Comparison of ENCODE assay signal across 29 cellular contexts in the genomic region with DNA sequence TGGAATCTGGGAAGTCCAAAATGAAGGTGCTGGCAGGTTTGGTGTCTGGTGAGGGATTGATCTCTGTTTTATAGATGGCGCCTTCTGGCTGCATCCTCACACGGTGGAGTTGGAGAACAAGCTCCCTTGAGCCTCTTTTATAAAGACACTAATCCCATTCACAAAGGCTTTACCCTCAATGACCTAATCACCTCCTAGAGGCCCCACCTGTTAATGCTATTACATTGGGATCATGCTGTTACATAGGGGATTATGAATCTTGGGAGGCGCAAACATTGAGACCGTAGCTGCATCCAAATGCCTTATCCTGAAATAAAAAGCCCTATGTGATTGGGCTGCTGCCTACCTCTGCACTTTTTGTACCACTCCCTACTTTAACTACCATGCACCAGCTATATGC.
"Had no signal": no experiment of that assay in that cellular context is flagged by ENCODE, and none has a peak within 500 bp of the region (broad histone marks: within the 10 kb centered on the region; RNA-seq: fewer than 3 reads in every experiment).

No MANE protein-coding gene starts in this region.

- H3K27me3 ChIP-seq: ascending aorta, colonic mucosa, Peyer's patch had no signal

- H3K4me1 ChIP-seq: ascending aorta, colonic mucosa, Peyer's patch had no signal

- ATAC-seq: activated CD8-positive, alpha-beta T cell treated with anti-CD3 and anti-CD28 coated beads, Interleukin-2, amount 10 ng/mL, durations not matched to agents 7 days and 5 days; SK-N-SH treated with all-trans-retinoic acid at 6 μM for 48 hours; T-cell had no signal

- H3K27ac ChIP-seq: ascending aorta, cardiac muscle cell, colonic mucosa, Peyer's patch, VCaP had no signal

- DNase-seq: activated CD4-positive, alpha-beta T cell treated with anti-CD3 and anti-CD28 coated beads for 1 hour; activated CD4-positive, alpha-beta T cell treated with anti-CD3 and anti-CD28 coated beads, Interleukin-2, amount 10 ng/mL, durations not matched to agents 7 days and 5 days; activated CD4-positive, alpha-beta T cell treated with anti-CD3 and anti-CD28 coated beads, Interleukin-2, amount 50 U/mL, for 48 hours; activated CD4-positive, CD25-positive, alpha-beta regulatory T cell; activated CD8-positive, alpha-beta T cell treated with anti-CD3 and anti-CD28 coated beads, Interleukin-2, amount 10 ng/mL, durations not matched to agents 7 days and 5 days; activated gamma-delta T cell; activated naive CD4-positive, alpha-beta T cell treated with Interleukin-2 at 50 U/mL for 16 hours; activated naive CD8-positive, alpha-beta T cell treated with anti-CD3 and anti-CD28 coated beads, Interleukin-2, amount 10 ng/mL, durations not matched to agents 7 days and 5 days; activated T-cell treated with anti-CD3 and anti-CD28 coated beads, Interleukin-2, amount 50 U/mL, for 24 hours; amygdala; colonic mucosa; MM.1S; NCI-H1105; NCI-H1417 treated with DMSO at 0.1 percent for 48 hours; NCI-H187 treated with DMSO at 0.1 percent for 48 hours; NCI-H2081 treated with DMSO at 0.1 percent for 48 hours; NCI-H345; NCI-H526 treated with DMSO at 0.1 percent for 48 hours; NCI-H774; Peyer's patch; RPMI8226; SHP77 treated with DMSO at 0.1 percent for 48 hours; T-cell; T-helper 2 cell; T-helper 9 cell had no signal

- H3K9me3 ChIP-seq: ascending aorta, colonic mucosa, Peyer's patch had no signal

- H3K4me3 ChIP-seq: ascending aorta, cardiac muscle cell, colonic mucosa, Peyer's patch had no signal

- H3K36me3 ChIP-seq: ascending aorta, cardiac muscle cell, colonic mucosa, Peyer's patch had no signal
